1 cellular context compared by ENCODE assay signal in the genomic region with DNA sequence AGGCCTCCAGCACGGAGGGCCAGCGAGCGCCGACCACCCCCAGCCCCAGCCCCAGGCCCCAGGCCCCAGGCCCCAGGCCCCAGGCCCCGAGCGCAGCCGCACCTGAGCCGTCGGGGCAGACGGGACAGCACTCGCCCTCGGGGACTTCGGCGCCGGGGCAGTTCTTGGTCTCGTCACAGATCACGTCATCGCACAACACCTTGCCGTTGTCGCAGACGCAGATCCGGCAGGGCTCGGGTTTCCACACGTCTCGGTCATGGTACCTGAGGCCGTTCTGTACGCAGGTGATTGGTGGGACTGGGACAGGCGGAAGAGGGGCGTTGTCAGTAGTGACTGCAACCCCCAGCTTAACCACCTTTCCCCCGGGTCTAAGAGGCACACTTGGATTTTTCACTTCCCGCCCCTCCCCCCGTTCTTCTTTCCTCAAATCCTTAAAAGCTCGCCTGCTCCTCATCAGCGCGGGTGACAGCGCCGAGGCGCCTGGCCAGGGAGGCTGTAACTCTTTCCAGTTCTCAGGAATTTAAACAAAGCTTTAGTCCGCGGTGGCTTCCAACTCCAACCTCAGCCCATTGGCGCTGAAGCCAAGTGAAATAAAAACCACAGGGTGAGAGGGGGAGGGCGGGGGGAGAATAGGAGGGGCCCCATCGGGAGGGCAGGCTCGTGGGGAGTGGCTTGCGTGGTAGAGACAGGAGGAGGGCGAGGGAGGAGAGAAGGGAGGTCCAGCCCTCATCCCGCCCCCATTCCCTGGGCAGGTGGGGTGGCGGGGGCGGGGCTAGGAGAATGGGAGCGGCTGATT.
TF ChIP-seq lines count a peak whose summit lies in the region.

No MANE protein-coding gene starts in this region.

TF ChIP-seq in K562, 482 proteins besides CTCF, POLR2A, EP300 and RAD21 (continues in another document):
- TF ChIP-seq CREB1 (IDR thresholded peaks at IDR 0.05), result peak; percentile 60
- peak; percentile 28; the same call in 1 of the 2 replicates for TF ChIP-seq CREB1 (CRISPR knock-in tag; IDR thresholded peaks at IDR 0.05)
- TF ChIP-seq, protein P1, sequence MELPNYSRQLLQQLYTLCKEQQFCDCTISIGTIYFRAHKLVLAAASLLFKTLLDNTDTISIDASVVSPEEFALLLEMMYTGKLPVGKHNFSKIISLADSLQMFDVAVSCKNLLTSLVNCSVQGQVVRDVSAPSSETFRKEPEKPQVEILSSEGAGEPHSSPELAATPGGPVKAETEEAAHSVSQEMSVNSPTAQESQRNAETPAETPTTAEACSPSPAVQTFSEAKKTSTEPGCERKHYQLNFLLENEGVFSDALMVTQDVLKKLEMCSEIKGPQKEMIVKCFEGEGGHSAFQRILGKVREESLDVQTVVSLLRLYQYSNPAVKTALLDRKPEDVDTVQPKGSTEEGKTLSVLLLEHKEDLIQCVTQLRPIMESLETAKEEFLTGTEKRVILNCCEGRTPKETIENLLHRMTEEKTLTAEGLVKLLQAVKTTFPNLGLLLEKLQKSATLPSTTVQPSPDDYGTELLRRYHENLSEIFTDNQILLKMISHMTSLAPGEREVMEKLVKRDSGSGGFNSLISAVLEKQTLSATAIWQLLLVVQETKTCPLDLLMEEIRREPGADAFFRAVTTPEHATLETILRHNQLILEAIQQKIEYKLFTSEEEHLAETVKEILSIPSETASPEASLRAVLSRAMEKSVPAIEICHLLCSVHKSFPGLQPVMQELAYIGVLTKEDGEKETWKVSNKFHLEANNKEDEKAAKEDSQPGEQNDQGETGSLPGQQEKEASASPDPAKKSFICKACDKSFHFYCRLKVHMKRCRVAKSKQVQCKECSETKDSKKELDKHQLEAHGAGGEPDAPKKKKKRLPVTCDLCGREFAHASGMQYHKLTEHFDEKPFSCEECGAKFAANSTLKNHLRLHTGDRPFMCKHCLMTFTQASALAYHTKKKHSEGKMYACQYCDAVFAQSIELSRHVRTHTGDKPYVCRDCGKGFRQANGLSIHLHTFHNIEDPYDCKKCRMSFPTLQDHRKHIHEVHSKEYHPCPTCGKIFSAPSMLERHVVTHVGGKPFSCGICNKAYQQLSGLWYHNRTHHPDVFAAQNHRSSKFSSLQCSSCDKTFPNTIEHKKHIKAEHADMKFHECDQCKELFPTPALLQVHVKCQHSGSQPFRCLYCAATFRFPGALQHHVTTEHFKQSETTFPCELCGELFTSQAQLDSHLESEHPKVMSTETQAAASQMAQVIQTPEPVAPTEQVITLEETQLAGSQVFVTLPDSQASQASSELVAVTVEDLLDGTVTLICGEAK (IDR thresholded peaks at IDR 0.05), result no peak
- TF ChIP-seq, protein P1 (CRISPR knock-in tag; IDR thresholded peaks at IDR 0.05), result 0 out of 2 replicates have a peak, but pooled peaks have one; percentile 13
- TF ChIP-seq, protein P2, sequence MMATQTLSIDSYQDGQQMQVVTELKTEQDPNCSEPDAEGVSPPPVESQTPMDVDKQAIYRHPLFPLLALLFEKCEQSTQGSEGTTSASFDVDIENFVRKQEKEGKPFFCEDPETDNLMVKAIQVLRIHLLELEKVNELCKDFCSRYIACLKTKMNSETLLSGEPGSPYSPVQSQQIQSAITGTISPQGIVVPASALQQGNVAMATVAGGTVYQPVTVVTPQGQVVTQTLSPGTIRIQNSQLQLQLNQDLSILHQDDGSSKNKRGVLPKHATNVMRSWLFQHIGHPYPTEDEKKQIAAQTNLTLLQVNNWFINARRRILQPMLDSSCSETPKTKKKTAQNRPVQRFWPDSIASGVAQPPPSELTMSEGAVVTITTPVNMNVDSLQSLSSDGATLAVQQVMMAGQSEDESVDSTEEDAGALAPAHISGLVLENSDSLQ (IDR thresholded peaks at IDR 0.05), result peak; percentile 42; the same call in 1 of the 2 replicates
- no peak for TF ChIP-seq TGIF2 (CRISPR knock-in tag; IDR thresholded peaks at IDR 0.05)
- no peak for TF ChIP-seq ZNF184 (CRISPR knock-in tag; IDR thresholded peaks at IDR 0.05)
- peak; percentile 73; the same call in 1 of the 2 replicates for TF ChIP-seq NFATC3 (IDR thresholded peaks at IDR 0.05)
- TF ChIP-seq TBP (optimal IDR thresholded peaks at IDR 0.05; ENCODE audit: low read depth, low read length), result peak; percentile 16
- TF ChIP-seq ZNF212 (CRISPR knock-in tag; IDR thresholded peaks at IDR 0.05), result no peak
- TF ChIP-seq ZC3H4 (CRISPR knock-in tag; IDR thresholded peaks at IDR 0.05; ENCODE audit: borderline replicate concordance), result no peak
- no peak for TF ChIP-seq ATF1 (CRISPR knock-in tag; IDR thresholded peaks at IDR 0.05)
- TF ChIP-seq ATF1 (tag; IDR thresholded peaks at IDR 0.05), result peak; percentile 35; the same call in 1 of the 2 replicates
- no peak for TF ChIP-seq ZKSCAN3 (CRISPR knock-in tag; IDR thresholded peaks at IDR 0.05)
- peak in 1 of 2 experiments; percentile 28; a peak in 2 of 4 replicates for TF ChIP-seq KDM1A (IDR thresholded peaks at IDR 0.05)
- no peak for TF ChIP-seq FOXK1 (CRISPR knock-in tag; IDR thresholded peaks at IDR 0.05; ENCODE audit: borderline replicate concordance)
- TF ChIP-seq, protein P3, sequence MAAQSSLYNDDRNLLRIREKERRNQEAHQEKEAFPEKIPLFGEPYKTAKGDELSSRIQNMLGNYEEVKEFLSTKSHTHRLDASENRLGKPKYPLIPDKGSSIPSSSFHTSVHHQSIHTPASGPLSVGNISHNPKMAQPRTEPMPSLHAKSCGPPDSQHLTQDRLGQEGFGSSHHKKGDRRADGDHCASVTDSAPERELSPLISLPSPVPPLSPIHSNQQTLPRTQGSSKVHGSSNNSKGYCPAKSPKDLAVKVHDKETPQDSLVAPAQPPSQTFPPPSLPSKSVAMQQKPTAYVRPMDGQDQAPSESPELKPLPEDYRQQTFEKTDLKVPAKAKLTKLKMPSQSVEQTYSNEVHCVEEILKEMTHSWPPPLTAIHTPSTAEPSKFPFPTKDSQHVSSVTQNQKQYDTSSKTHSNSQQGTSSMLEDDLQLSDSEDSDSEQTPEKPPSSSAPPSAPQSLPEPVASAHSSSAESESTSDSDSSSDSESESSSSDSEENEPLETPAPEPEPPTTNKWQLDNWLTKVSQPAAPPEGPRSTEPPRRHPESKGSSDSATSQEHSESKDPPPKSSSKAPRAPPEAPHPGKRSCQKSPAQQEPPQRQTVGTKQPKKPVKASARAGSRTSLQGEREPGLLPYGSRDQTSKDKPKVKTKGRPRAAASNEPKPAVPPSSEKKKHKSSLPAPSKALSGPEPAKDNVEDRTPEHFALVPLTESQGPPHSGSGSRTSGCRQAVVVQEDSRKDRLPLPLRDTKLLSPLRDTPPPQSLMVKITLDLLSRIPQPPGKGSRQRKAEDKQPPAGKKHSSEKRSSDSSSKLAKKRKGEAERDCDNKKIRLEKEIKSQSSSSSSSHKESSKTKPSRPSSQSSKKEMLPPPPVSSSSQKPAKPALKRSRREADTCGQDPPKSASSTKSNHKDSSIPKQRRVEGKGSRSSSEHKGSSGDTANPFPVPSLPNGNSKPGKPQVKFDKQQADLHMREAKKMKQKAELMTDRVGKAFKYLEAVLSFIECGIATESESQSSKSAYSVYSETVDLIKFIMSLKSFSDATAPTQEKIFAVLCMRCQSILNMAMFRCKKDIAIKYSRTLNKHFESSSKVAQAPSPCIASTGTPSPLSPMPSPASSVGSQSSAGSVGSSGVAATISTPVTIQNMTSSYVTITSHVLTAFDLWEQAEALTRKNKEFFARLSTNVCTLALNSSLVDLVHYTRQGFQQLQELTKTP (IDR thresholded peaks at IDR 0.05; ENCODE audit: low read depth in 1 of 2, partially characterized antibody in 2 of 2), result peak in 1 of 2 experiments; percentile 36
- no peak for TF ChIP-seq TCF3 (CRISPR knock-in tag; IDR thresholded peaks at IDR 0.05)
- no peak for TF ChIP-seq BRD4 (IDR thresholded peaks at IDR 0.05)
- TF ChIP-seq, protein P4, sequence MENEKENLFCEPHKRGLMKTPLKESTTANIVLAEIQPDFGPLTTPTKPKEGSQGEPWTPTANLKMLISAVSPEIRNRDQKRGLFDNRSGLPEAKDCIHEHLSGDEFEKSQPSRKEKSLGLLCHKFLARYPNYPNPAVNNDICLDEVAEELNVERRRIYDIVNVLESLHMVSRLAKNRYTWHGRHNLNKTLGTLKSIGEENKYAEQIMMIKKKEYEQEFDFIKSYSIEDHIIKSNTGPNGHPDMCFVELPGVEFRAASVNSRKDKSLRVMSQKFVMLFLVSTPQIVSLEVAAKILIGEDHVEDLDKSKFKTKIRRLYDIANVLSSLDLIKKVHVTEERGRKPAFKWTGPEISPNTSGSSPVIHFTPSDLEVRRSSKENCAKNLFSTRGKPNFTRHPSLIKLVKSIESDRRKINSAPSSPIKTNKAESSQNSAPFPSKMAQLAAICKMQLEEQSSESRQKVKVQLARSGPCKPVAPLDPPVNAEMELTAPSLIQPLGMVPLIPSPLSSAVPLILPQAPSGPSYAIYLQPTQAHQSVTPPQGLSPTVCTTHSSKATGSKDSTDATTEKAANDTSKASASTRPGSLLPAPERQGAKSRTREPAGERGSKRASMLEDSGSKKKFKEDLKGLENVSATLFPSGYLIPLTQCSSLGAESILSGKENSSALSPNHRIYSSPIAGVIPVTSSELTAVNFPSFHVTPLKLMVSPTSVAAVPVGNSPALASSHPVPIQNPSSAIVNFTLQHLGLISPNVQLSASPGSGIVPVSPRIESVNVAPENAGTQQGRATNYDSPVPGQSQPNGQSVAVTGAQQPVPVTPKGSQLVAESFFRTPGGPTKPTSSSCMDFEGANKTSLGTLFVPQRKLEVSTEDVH (IDR thresholded peaks at IDR 0.05; ENCODE audit: low read depth, partially characterized antibody), result no peak
- TF ChIP-seq ZC3H8 (IDR thresholded peaks at IDR 0.05), result no peak
- TF ChIP-seq ZFP36 (IDR thresholded peaks at IDR 0.05; ENCODE audit: low read depth, low read length, partially characterized antibody), result no peak
- TF ChIP-seq, protein P5, sequence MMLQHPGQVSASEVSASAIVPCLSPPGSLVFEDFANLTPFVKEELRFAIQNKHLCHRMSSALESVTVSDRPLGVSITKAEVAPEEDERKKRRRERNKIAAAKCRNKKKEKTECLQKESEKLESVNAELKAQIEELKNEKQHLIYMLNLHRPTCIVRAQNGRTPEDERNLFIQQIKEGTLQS (IDR thresholded peaks at IDR 0.05), result peak; percentile 38
- TF ChIP-seq, protein P5 (CRISPR knock-in tag; conservative IDR thresholded peaks at IDR 0.05), result no peak
- no peak for TF ChIP-seq ZNF347 (CRISPR knock-in tag; IDR thresholded peaks at IDR 0.05; ENCODE audit: low read depth)
- TF ChIP-seq, protein P6, sequence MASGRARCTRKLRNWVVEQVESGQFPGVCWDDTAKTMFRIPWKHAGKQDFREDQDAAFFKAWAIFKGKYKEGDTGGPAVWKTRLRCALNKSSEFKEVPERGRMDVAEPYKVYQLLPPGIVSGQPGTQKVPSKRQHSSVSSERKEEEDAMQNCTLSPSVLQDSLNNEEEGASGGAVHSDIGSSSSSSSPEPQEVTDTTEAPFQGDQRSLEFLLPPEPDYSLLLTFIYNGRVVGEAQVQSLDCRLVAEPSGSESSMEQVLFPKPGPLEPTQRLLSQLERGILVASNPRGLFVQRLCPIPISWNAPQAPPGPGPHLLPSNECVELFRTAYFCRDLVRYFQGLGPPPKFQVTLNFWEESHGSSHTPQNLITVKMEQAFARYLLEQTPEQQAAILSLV (tag; IDR thresholded peaks at IDR 0.05), result no peak
- no peak for TF ChIP-seq ZNF165 (CRISPR knock-in tag; IDR thresholded peaks at IDR 0.05; ENCODE audit: borderline replicate concordance)
- TF ChIP-seq LCOR (CRISPR knock-in tag; IDR thresholded peaks at IDR 0.05), result no peak
- TF ChIP-seq, protein P7, sequence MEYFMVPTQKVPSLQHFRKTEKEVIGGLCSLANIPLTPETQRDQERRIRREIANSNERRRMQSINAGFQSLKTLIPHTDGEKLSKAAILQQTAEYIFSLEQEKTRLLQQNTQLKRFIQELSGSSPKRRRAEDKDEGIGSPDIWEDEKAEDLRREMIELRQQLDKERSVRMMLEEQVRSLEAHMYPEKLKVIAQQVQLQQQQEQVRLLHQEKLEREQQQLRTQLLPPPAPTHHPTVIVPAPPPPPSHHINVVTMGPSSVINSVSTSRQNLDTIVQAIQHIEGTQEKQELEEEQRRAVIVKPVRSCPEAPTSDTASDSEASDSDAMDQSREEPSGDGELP (CRISPR knock-in tag; IDR thresholded peaks at IDR 0.05; ENCODE audit: borderline replicate concordance), result no peak
- no peak for TF ChIP-seq ZFPM2 (CRISPR knock-in tag; IDR thresholded peaks at IDR 0.05)
- TF ChIP-seq KAT8 (IDR thresholded peaks at IDR 0.05; ENCODE audit: low read depth), result no peak
- TF ChIP-seq, protein P8, sequence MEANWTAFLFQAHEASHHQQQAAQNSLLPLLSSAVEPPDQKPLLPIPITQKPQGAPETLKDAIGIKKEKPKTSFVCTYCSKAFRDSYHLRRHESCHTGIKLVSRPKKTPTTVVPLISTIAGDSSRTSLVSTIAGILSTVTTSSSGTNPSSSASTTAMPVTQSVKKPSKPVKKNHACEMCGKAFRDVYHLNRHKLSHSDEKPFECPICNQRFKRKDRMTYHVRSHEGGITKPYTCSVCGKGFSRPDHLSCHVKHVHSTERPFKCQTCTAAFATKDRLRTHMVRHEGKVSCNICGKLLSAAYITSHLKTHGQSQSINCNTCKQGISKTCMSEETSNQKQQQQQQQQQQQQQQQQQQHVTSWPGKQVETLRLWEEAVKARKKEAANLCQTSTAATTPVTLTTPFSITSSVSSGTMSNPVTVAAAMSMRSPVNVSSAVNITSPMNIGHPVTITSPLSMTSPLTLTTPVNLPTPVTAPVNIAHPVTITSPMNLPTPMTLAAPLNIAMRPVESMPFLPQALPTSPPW (CRISPR knock-in tag; IDR thresholded peaks at IDR 0.05), result peak; percentile 88
- peak; percentile 55 for TF ChIP-seq CREM (IDR thresholded peaks at IDR 0.05; ENCODE audit: low read depth)
- TF ChIP-seq TFAM (CRISPR knock-in tag; conservative IDR thresholded peaks at IDR 0.05), result no peak
- no peak for TF ChIP-seq SMAD1 (IDR thresholded peaks at IDR 0.05; ENCODE audit: low read depth, low read length, partially characterized antibody)
